1 cellular context compared by ENCODE assay signal in the genomic region with DNA sequence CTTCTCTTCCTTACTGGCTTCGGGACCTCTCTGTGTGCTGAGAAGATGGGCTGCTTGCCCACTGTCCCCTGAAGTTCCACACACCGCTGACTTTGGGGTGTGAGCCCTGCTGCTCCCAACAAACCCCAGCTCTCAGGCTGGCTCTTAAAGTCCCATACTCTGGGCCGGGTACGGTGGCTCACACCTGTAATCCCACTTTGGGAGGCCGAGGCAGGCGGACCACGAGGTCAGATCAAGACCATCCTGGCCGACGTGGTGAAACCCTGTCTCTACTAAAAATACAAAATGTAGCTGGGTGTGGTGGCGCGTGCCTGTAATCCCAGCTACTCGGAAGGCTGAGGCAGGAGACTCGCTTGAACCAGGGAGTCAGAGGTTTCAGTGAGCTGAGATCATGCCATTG.
A peak's percentile ranks its signal among the peaks of the same experiment; 100 is the strongest.
TF ChIP-seq lines count a peak whose summit lies in the region.

No MANE protein-coding gene starts in this region.

TF ChIP-seq in HepG2, 621 proteins besides CTCF, POLR2A, EP300 and RAD21 (continues in another document):
- TF ChIP-seq ZNF350 (CRISPR knock-in tag; IDR thresholded peaks at IDR 0.05; ENCODE audit: borderline replicate concordance, low read depth), result no peak
- TF ChIP-seq ZNF570 (CRISPR knock-in tag; IDR thresholded peaks at IDR 0.05; ENCODE audit: borderline replicate concordance), result no peak
- no peak for TF ChIP-seq ZNF512B (CRISPR knock-in tag; IDR thresholded peaks at IDR 0.05; ENCODE audit: borderline replicate concordance)
- no peak for TF ChIP-seq ATM (IDR thresholded peaks at IDR 0.05; ENCODE audit: borderline replicate concordance)
- no peak for TF ChIP-seq NCOA2 (CRISPR knock-in tag; IDR thresholded peaks at IDR 0.05)
- TF ChIP-seq CBX5 (CRISPR knock-in tag; IDR thresholded peaks at IDR 0.05; ENCODE audit: borderline replicate concordance), result no peak
- TF ChIP-seq HDAC2 (CRISPR knock-in tag; IDR thresholded peaks at IDR 0.05), result no peak
- no peak for TF ChIP-seq KLF9 (CRISPR knock-in tag; IDR thresholded peaks at IDR 0.05; ENCODE audit: low read depth)
- TF ChIP-seq WIZ (CRISPR knock-in tag; IDR thresholded peaks at IDR 0.05), result no peak
- TF ChIP-seq, protein P1, sequence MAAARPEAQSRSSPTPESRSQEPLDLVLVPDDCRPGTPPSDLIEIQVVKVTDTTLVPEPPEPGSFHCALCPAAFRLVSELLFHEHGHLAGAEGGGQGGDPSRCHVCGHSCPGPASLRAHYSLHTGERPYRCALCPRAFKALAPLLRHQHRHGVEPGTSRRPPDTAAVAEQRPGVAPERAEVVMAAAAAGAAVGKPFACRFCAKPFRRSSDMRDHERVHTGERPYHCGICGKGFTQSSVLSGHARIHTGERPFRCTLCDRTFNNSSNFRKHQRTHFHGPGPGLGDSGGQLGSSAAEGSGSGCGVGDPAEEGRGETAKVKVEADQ (CRISPR knock-in tag; IDR thresholded peaks at IDR 0.05; ENCODE audit: borderline replicate concordance), result no peak
- no peak for TF ChIP-seq PCBP1 (IDR thresholded peaks at IDR 0.05; ENCODE audit: borderline replicate concordance, low read depth, low read length)
- no peak for TF ChIP-seq ZNF24 (IDR thresholded peaks at IDR 0.05)
- no peak for TF ChIP-seq TRIM22 (IDR thresholded peaks at IDR 0.05)
- TF ChIP-seq ATRX (CRISPR knock-in tag; IDR thresholded peaks at IDR 0.05; ENCODE audit: borderline replicate concordance), result no peak
- TF ChIP-seq ZNF296 (CRISPR knock-in tag; conservative IDR thresholded peaks at IDR 0.05), result no peak
- TF ChIP-seq HES4 (CRISPR knock-in tag; IDR thresholded peaks at IDR 0.05; ENCODE audit: borderline replicate concordance), result no peak
- TF ChIP-seq ZNF260 (CRISPR knock-in tag; IDR thresholded peaks at IDR 0.05; ENCODE audit: borderline replicate concordance, low read depth), result no peak
- TF ChIP-seq CC2D1A (CRISPR knock-in tag; IDR thresholded peaks at IDR 0.05), result no peak
- no peak for TF ChIP-seq YY1 (IDR thresholded peaks at IDR 0.05; ENCODE audit: insufficient read depth, insufficient replicate concordance, low read depth, low read length)
- no peak for TF ChIP-seq ZNF432 (CRISPR knock-in tag; IDR thresholded peaks at IDR 0.05; ENCODE audit: borderline replicate concordance)
- TF ChIP-seq ZZZ3 (CRISPR knock-in tag; IDR thresholded peaks at IDR 0.05; ENCODE audit: borderline replicate concordance), result 0 out of 2 replicates have a peak, but pooled peaks have one; percentile 3
- TF ChIP-seq ZBTB4 (CRISPR knock-in tag; IDR thresholded peaks at IDR 0.05; ENCODE audit: borderline replicate concordance), result 0 out of 2 replicates have a peak, but pooled peaks have one; percentile 0
- no peak for TF ChIP-seq SRF (IDR thresholded peaks at IDR 0.05; ENCODE audit: low read depth, low read length)
- no peak for TF ChIP-seq ZNF564 (CRISPR knock-in tag; IDR thresholded peaks at IDR 0.05)
- TF ChIP-seq, protein P2, sequence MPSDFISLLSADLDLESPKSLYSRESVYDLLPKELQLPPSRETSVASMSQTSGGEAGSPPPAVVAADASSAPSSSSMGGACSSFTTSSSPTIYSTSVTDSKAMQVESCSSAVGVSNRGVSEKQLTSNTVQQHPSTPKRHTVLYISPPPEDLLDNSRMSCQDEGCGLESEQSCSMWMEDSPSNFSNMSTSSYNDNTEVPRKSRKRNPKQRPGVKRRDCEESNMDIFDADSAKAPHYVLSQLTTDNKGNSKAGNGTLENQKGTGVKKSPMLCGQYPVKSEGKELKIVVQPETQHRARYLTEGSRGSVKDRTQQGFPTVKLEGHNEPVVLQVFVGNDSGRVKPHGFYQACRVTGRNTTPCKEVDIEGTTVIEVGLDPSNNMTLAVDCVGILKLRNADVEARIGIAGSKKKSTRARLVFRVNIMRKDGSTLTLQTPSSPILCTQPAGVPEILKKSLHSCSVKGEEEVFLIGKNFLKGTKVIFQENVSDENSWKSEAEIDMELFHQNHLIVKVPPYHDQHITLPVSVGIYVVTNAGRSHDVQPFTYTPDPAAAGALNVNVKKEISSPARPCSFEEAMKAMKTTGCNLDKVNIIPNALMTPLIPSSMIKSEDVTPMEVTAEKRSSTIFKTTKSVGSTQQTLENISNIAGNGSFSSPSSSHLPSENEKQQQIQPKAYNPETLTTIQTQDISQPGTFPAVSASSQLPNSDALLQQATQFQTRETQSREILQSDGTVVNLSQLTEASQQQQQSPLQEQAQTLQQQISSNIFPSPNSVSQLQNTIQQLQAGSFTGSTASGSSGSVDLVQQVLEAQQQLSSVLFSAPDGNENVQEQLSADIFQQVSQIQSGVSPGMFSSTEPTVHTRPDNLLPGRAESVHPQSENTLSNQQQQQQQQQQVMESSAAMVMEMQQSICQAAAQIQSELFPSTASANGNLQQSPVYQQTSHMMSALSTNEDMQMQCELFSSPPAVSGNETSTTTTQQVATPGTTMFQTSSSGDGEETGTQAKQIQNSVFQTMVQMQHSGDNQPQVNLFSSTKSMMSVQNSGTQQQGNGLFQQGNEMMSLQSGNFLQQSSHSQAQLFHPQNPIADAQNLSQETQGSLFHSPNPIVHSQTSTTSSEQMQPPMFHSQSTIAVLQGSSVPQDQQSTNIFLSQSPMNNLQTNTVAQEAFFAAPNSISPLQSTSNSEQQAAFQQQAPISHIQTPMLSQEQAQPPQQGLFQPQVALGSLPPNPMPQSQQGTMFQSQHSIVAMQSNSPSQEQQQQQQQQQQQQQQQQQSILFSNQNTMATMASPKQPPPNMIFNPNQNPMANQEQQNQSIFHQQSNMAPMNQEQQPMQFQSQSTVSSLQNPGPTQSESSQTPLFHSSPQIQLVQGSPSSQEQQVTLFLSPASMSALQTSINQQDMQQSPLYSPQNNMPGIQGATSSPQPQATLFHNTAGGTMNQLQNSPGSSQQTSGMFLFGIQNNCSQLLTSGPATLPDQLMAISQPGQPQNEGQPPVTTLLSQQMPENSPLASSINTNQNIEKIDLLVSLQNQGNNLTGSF (CRISPR knock-in tag; IDR thresholded peaks at IDR 0.05), result no peak
- no peak for TF ChIP-seq GABPA (IDR thresholded peaks at IDR 0.05; ENCODE audit: low read depth, low read length)
- TF ChIP-seq GABPA (CRISPR knock-in tag; IDR thresholded peaks at IDR 0.05; ENCODE audit: low read depth), result no peak
- TF ChIP-seq ZNF18 (CRISPR knock-in tag; IDR thresholded peaks at IDR 0.05; ENCODE audit: insufficient replicate concordance), result no peak
- TF ChIP-seq TBL1XR1 (IDR thresholded peaks at IDR 0.05; ENCODE audit: borderline replicate concordance, low read length, partially characterized antibody), result no peak
- 0 out of 2 replicates have a peak, but pooled peaks have one; percentile 11 for TF ChIP-seq ZNF552 (CRISPR knock-in tag; IDR thresholded peaks at IDR 0.05; ENCODE audit: borderline replicate concordance)
- TF ChIP-seq ISX (CRISPR knock-in tag; conservative IDR thresholded peaks at IDR 0.05), result no peak
- TF ChIP-seq ZNF546 (CRISPR knock-in tag; conservative IDR thresholded peaks at IDR 0.05), result 0 out of 2 replicates have a peak, but pooled peaks have one; percentile 25
- no peak for TF ChIP-seq ZSCAN12 (CRISPR knock-in tag; IDR thresholded peaks at IDR 0.05)
- TF ChIP-seq FOXC1 (CRISPR knock-in tag; IDR thresholded peaks at IDR 0.05; ENCODE audit: borderline replicate concordance), result no peak
- TF ChIP-seq SYNCRIP (IDR thresholded peaks at IDR 0.05; ENCODE audit: insufficient read depth, low read depth, low read length), result no peak
- TF ChIP-seq, protein P3, sequence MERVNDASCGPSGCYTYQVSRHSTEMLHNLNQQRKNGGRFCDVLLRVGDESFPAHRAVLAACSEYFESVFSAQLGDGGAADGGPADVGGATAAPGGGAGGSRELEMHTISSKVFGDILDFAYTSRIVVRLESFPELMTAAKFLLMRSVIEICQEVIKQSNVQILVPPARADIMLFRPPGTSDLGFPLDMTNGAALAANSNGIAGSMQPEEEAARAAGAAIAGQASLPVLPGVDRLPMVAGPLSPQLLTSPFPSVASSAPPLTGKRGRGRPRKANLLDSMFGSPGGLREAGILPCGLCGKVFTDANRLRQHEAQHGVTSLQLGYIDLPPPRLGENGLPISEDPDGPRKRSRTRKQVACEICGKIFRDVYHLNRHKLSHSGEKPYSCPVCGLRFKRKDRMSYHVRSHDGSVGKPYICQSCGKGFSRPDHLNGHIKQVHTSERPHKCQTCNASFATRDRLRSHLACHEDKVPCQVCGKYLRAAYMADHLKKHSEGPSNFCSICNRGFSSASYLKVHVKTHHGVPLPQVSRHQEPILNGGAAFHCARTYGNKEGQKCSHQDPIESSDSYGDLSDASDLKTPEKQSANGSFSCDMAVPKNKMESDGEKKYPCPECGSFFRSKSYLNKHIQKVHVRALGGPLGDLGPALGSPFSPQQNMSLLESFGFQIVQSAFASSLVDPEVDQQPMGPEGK (CRISPR knock-in tag; IDR thresholded peaks at IDR 0.05), result no peak
- TF ChIP-seq TRIM24 (CRISPR knock-in tag; IDR thresholded peaks at IDR 0.05), result no peak
- no peak for TF ChIP-seq JARID2 (CRISPR knock-in tag; IDR thresholded peaks at IDR 0.05; ENCODE audit: insufficient replicate concordance)
- TF ChIP-seq, protein P4, sequence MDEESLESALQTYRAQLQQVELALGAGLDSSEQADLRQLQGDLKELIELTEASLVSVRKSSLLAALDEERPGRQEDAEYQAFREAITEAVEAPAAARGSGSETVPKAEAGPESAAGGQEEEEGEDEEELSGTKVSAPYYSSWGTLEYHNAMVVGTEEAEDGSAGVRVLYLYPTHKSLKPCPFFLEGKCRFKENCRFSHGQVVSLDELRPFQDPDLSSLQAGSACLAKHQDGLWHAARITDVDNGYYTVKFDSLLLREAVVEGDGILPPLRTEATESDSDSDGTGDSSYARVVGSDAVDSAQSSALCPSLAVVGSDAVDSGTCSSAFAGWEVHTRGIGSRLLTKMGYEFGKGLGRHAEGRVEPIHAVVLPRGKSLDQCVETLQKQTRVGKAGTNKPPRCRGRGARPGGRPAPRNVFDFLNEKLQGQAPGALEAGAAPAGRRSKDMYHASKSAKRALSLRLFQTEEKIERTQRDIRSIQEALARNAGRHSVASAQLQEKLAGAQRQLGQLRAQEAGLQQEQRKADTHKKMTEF (CRISPR knock-in tag; IDR thresholded peaks at IDR 0.05), result no peak
